In genomic region chr16:1786242-1787055, GRCh38 we compare ENCODE assay signal across 21 cellular contexts. TPM values are rescaled to one million over a fixed set of nuclear protein-coding genes. Genes with fewer than 3 reads are reported as not detected.
DNase-seq lines count a peak whose midpoint lies in the region; ATAC-seq and TF ChIP-seq lines count a peak whose summit lies in the region.
"Had no signal": no experiment of that assay in that cellular context is flagged by ENCODE, and none has a peak within 500 bp of the region (broad histone marks: within the 10 kb centered on the region; RNA-seq: fewer than 3 reads in every experiment).

No MANE protein-coding gene starts in this region.

- H3K36me3 ChIP-seq in right atrium auricular region (peaks cover 23% of the 10 kb centered on the region), hepatocyte (replicated peaks; ENCODE audit: insufficient read depth, low read depth) (no peaks in the 10 kb centered on the region)
- peaks cover 9% of the 10 kb centered on the region for H3K36me3 ChIP-seq in CD8-positive, alpha-beta memory T cell (ENCODE audit: insufficient read depth, low read length)

- H3K27ac Mint-ChIP-seq in CD8-positive, alpha-beta memory T cell: no peak overlapping the region
- H3K27ac Mint-ChIP-seq: CD4-positive, CD25-positive, alpha-beta regulatory T cell; effector memory CD8-positive, alpha-beta T cell; memory B cell; stimulated activated memory B cell treated with anti-CD40 and anti-IgM and Interleukin-4, amounts not matched to agents 10 μg/mL and 1 μg/mL and 100 μg/mL, for 72 hours had no signal

- ATAC-seq in Right ventricle myocardium inferior: no peak
- ATAC-seq: effector memory CD8-positive, alpha-beta T cell; naive thymus-derived CD4-positive, alpha-beta T cell; stimulated activated memory B cell treated with anti-CD40 and anti-IgM and Interleukin-4, amounts not matched to agents 10 μg/mL and 1 μg/mL and 100 μg/mL, for 72 hours had no signal

- WGBS in hepatocyte (ENCODE audit: low lambda C conversion rate, missing lambda C conversion rate): 97% methylated on average over 43 of the region's 51 CpGs

- POLR2A ChIA-PET in CD8-positive, alpha-beta memory T cell (lab: Charles Lee): no interaction called here

- peaks cover 7% of the 10 kb centered on the region for H4K20me1 ChIP-seq in hepatocyte (ENCODE audit: insufficient read depth, poor library complexity, severe bottlenecking)

- H3K9me3 Mint-ChIP-seq in CD8-positive, alpha-beta memory T cell: no peaks in the 10 kb centered on the region
- H3K9me3 Mint-ChIP-seq: CD4-positive, CD25-positive, alpha-beta regulatory T cell; central memory CD8-positive, alpha-beta T cell; effector memory CD8-positive, alpha-beta T cell; memory B cell; naive thymus-derived CD4-positive, alpha-beta T cell; stimulated activated memory B cell treated with anti-CD40 and anti-IgM and Interleukin-4, amounts not matched to agents 10 μg/mL and 1 μg/mL and 100 μg/mL, for 72 hours had no signal

- in situ Hi-C loops in astrocyte of the cerebellum (cut with HindIII; ENCODE audit: low sequenced_read_pairs): no loop called here

- no peak for TF ChIP-seq CTCF in right atrium auricular region (IDR thresholded peaks at IDR 0.05)
- TF ChIP-seq CTCF in astrocyte of the cerebellum (IDR thresholded peaks at IDR 0.05; ENCODE audit: low read depth, low read length, missing control alignments): peak; percentile 17
- TF ChIP-seq CTCF in hepatocyte (IDR thresholded peaks at IDR 0.05; ENCODE audit: poor library complexity): no peak

- H3K36me3 Mint-ChIP-seq in CD8-positive, alpha-beta memory T cell: peaks cover 0 to 46% (median 3%) of the 10 kb centered on the region in 3 donors

- H3K4me1 ChIP-seq in right atrium auricular region: peaks cover 0 to 29% of the 10 kb centered on the region in 2 donors
- peaks cover 4% of the 10 kb centered on the region for H3K4me1 ChIP-seq in hepatocyte (ENCODE audit: insufficient read depth)
- peaks cover 23% of the 10 kb centered on the region for H3K4me1 ChIP-seq in CD8-positive, alpha-beta memory T cell (ENCODE audit: insufficient read depth, low read length)

- intact Hi-C loops in Right ventricle myocardium inferior (cut with DNase I): loop anchor here (5.0 kb wide), 1 partner anchor 36 kb away; no protein-coding TSS in a partner anchor

- DNase-seq in Right ventricle myocardium inferior (ENCODE audit: missing footprints) (peak; percentile 60), right atrium auricular region (ENCODE audit: low spot score) (no peak), astrocyte of the cerebellum (ENCODE audit: low read depth) (no peak), hepatocyte (ENCODE audit: low spot score) (peak; percentile 5), ureter (ENCODE audit: low spot score) (peak; percentile 41), NCI-H446 treated with DMSO at 0.1 percent for 48 hours (lab: John Stamatoyannopoulos, UW) (no peak)
- no peak for DNase-seq in CD8-positive, alpha-beta memory T cell
- DNase-seq in stimulated activated CD4-positive, alpha-beta T cell treated with anti-CD3 and anti-CD28 coated beads, Interleukin-1b, Interleukin-23, amount 100 ng/mL, for 48 hours: no peak
- DNase-seq: CD4-positive, CD25-positive, alpha-beta regulatory T cell; DMS153; effector memory CD8-positive, alpha-beta T cell; NCI-H2029; SHP77 treated with DMSO at 0.1 percent for 48 hours had no signal

- H3K4me3 ChIP-seq in right atrium auricular region (no peak overlapping the region), astrocyte of the cerebellum (ENCODE audit: low read depth, low read length) (no peak overlapping the region), hepatocyte (no peak overlapping the region)
- H3K4me3 ChIP-seq in CD8-positive, alpha-beta memory T cell (ENCODE audit: low read length): no peak overlapping the region
- H3K4me3 ChIP-seq: tibial nerve had no signal

- H3K9me2 ChIP-seq in hepatocyte (replicated peaks; ENCODE audit: insufficient read depth): no peaks in the 10 kb centered on the region

- H3K27me3 Mint-ChIP-seq in CD8-positive, alpha-beta memory T cell: peaks cover 0 to 2% of the 10 kb centered on the region in 2 donors
- H3K27me3 Mint-ChIP-seq: CD4-positive, CD25-positive, alpha-beta regulatory T cell; central memory CD8-positive, alpha-beta T cell; effector memory CD8-positive, alpha-beta T cell; memory B cell; stimulated activated memory B cell treated with anti-CD40 and anti-IgM and Interleukin-4, amounts not matched to agents 10 μg/mL and 1 μg/mL and 100 μg/mL, for 72 hours had no signal

- H2AFZ ChIP-seq in hepatocyte: no peak overlapping the region

- H3K27me3 ChIP-seq in right atrium auricular region: no peaks in the 10 kb centered on the region
- no peaks in the 10 kb centered on the region for H3K27me3 ChIP-seq in hepatocyte
- H3K27me3 ChIP-seq in CD8-positive, alpha-beta memory T cell (ENCODE audit: insufficient read depth, low read length, poor library complexity, severe bottlenecking): no peaks in the 10 kb centered on the region
- H3K27me3 ChIP-seq: tibial nerve had no signal

- CTCF ChIA-PET in CD8-positive, alpha-beta memory T cell (lab: Charles Lee): no interaction called here

- H3K4me3 Mint-ChIP-seq in CD8-positive, alpha-beta memory T cell: no peak overlapping the region
- H3K4me3 Mint-ChIP-seq: central memory CD8-positive, alpha-beta T cell; memory B cell; stimulated activated memory B cell treated with anti-CD40 and anti-IgM and Interleukin-4, amounts not matched to agents 10 μg/mL and 1 μg/mL and 100 μg/mL, for 72 hours had no signal

- peaks cover 20 to 43% (median 21%) of the 10 kb centered on the region in 3 donors for H3K4me1 Mint-ChIP-seq in CD8-positive, alpha-beta memory T cell

- H3K9me3 ChIP-seq in right atrium auricular region: no peaks in the 10 kb centered on the region
- H3K9me3 ChIP-seq in hepatocyte (ENCODE audit: low read depth): no peaks in the 10 kb centered on the region
- H3K9me3 ChIP-seq in CD8-positive, alpha-beta memory T cell (ENCODE audit: low read length): no peaks in the 10 kb centered on the region
- H3K9me3 ChIP-seq: tibial nerve had no signal

- no peak overlapping the region for H3K4me2 ChIP-seq in hepatocyte

- peaks cover 41% of the 10 kb centered on the region for H3K79me2 ChIP-seq in hepatocyte

- H3K27ac ChIP-seq in right atrium auricular region: no peak overlapping the region
- H3K27ac ChIP-seq in hepatocyte: no peak overlapping the region
- H3K27ac ChIP-seq in CD8-positive, alpha-beta memory T cell (ENCODE audit: low read depth, low read length): no peak overlapping the region
- H3K27ac ChIP-seq: tibial nerve had no signal

RNA-seq across cellular contexts. Expression of gene NUBP2, which starts 3.7 kb away (rescaled TPM):
- total RNA-seq in Right ventricle myocardium inferior: 37.9 TPM
- 10 to 100 TPM; 70.3 to 77.9 TPM for total RNA-seq in right atrium auricular region
- 72.7 and 85.4 TPM in 2 replicates for total RNA-seq in hepatocyte
- polyA plus RNA-seq in hepatocyte: 92.9 and 101 TPM in 2 replicates
- total RNA-seq in ureter: 48.9 TPM
- total RNA-seq in CD8-positive, alpha-beta memory T cell: 10 to 100 TPM; 73.9 to 82.8 TPM
- 96.6 TPM for polyA plus RNA-seq in CD8-positive, alpha-beta memory T cell

RNA-seq across cellular contexts. Expression of gene SPSB3, which starts 4.1 kb away (rescaled TPM):
- total RNA-seq in Right ventricle myocardium inferior (36.1 TPM), right atrium auricular region (10 to 100 TPM; 41.9 to 49.0 TPM), hepatocyte (34.4 and 38.8 TPM in 2 replicates), ureter (39.2 TPM)
- 64.6 and 76.4 TPM in 2 replicates for polyA plus RNA-seq in hepatocyte
- 10 to 100 TPM; 30.6 to 31.5 TPM for total RNA-seq in CD8-positive, alpha-beta memory T cell
- polyA plus RNA-seq in CD8-positive, alpha-beta memory T cell: 63.9 TPM

RNA-seq across cellular contexts. Expression of gene IGFALS, which starts 7.1 kb away (rescaled TPM):
- total RNA-seq in Right ventricle myocardium inferior (not detected), right atrium auricular region (not detected), hepatocyte (10.6 and 11.2 TPM in 2 replicates), ureter (not detected)
- 10.7 and 12.6 TPM in 2 replicates for polyA plus RNA-seq in hepatocyte
- not detected for total RNA-seq in CD8-positive, alpha-beta memory T cell
- not detected for polyA plus RNA-seq in CD8-positive, alpha-beta memory T cell
- total RNA-seq: H4, NCI-H460, pulmonary artery endothelial cell had no signal

RNA-seq across cellular contexts. Expression of gene MRPS34, which starts 13.5 kb away (rescaled TPM):
- 80.8 TPM for total RNA-seq in Right ventricle myocardium inferior
- 10 to 100 TPM; 58.8 to 77.9 TPM for total RNA-seq in right atrium auricular region
- total RNA-seq in hepatocyte: 115 and 116 TPM in 2 replicates
- polyA plus RNA-seq in hepatocyte: 155 TPM in 2 replicates
- 78.6 TPM for total RNA-seq in ureter
- total RNA-seq in CD8-positive, alpha-beta memory T cell: 100 to 1,000 TPM; 172 to 176 TPM
- 155 TPM for polyA plus RNA-seq in CD8-positive, alpha-beta memory T cell

RNA-seq across cellular contexts. Expression of gene EME2, which starts 13.8 kb away (rescaled TPM):
- 8.2 TPM for total RNA-seq in Right ventricle myocardium inferior
- total RNA-seq in right atrium auricular region: 1 to 10 TPM; 3.5 to 5.0 TPM
- total RNA-seq in hepatocyte: 12.0 and 17.7 TPM in 2 replicates
- polyA plus RNA-seq in hepatocyte: 20.8 and 28.2 TPM in 2 replicates
- total RNA-seq in ureter: 49.7 TPM
- 10 to 100 TPM; 21.0 to 21.6 TPM for total RNA-seq in CD8-positive, alpha-beta memory T cell
- 1.6 TPM for polyA plus RNA-seq in CD8-positive, alpha-beta memory T cell

Comparison
In these comparisons a context has a peak if more than half of its experiments do, and no peak if none do; other contexts are left out.
1. DNase-seq: peak in Right ventricle myocardium inferior (single experiment), hepatocyte (single experiment) and ureter (single experiment); none in right atrium auricular region (single experiment), astrocyte of the cerebellum (single experiment), CD8-positive, alpha-beta memory T cell (0 of 5), NCI-H446 treated with DMSO at 0.1 percent for 48 hours (single experiment) and stimulated activated CD4-positive, alpha-beta T cell treated with anti-CD3 and anti-CD28 coated beads, Interleukin-1b, Interleukin-23, amount 100 ng/mL, for 48 hours (single experiment).